8 cellular contexts compared by ENCODE assay signal in genomic region chr6:26022737-26023136, GRCh38.
A peak's percentile ranks its signal among the peaks of the same experiment; 100 is the strongest.
DNase-seq lines count a peak whose midpoint lies in the region; ATAC-seq and TF ChIP-seq lines count a peak whose summit lies in the region.

No MANE protein-coding gene starts in this region.

- TF ChIP-seq CTCF in OCI-LY1 (IDR thresholded peaks at IDR 0.05; ENCODE audit: low read length) (no peak), endodermal cell (conservative IDR thresholded peaks at IDR 0.05) (no peak)

- peaks cover 13% of the 10 kb centered on the region for H3K36me3 Mint-ChIP-seq in activated CD4-positive, alpha-beta T cell treated with anti-CD3 and anti-CD28 coated beads, Interleukin-2, amount 10 ng/mL, durations not matched to agents 7 days and 5 days (ENCODE audit: low read depth)
- peaks cover 2% of the 10 kb centered on the region for H3K36me3 Mint-ChIP-seq in endodermal cell (ENCODE audit: low read depth)
- H3K36me3 Mint-ChIP-seq in stimulated activated effector memory CD8-positive, alpha-beta T cell treated with anti-CD3 and anti-CD28 coated beads, Interleukin-12 subunit alpha, Interleukin-12 subunit beta, amount 100 ng/mL, for 72 hours, result peaks cover 46% of the 10 kb centered on the region

- H3K4me3 Mint-ChIP-seq in activated CD4-positive, alpha-beta T cell treated with anti-CD3 and anti-CD28 coated beads, Interleukin-2, amount 10 ng/mL, durations not matched to agents 7 days and 5 days, result peak overlapping the region; percentile 91
- H3K4me3 Mint-ChIP-seq in endodermal cell, result peak overlapping the region; percentile 82
- peak overlapping the region; percentile 96 for H3K4me3 Mint-ChIP-seq in stimulated activated effector memory CD8-positive, alpha-beta T cell treated with anti-CD3 and anti-CD28 coated beads, Interleukin-12 subunit alpha, Interleukin-12 subunit beta, amount 100 ng/mL, for 72 hours

- WGBS in endodermal cell (ENCODE audit: insufficient coverage in 1 of 2, insufficient read length in 1 of 2), 2 experiments, result 80% methylated on average over 1 of the region's 1 CpG; no CpG with 5 or more reads in 1 of the 2 experiments

- POLR2A ChIA-PET in activated CD4-positive, alpha-beta T cell treated with anti-CD3 and anti-CD28 coated beads, Interleukin-2, amount 10 ng/mL, durations not matched to agents 7 days and 5 days (lab: Charles Lee), result interaction anchor here (0.5 to 4.3 kb wide), 13 partner anchors 9 to 1870 kb away, joined by 4 to 83 read pairs (median 6); a partner anchor contains a TSS

- peak overlapping the region; percentile 66 for H3K4me3 ChIP-seq in OCI-LY1 (ENCODE audit: low read depth, low read length, poor library complexity, severe bottlenecking)
- no peak overlapping the region for H3K4me3 ChIP-seq in endodermal cell (ENCODE audit: low read length)

- peaks cover 76% of the 10 kb centered on the region for H3K4me1 Mint-ChIP-seq in activated CD4-positive, alpha-beta T cell treated with anti-CD3 and anti-CD28 coated beads, Interleukin-2, amount 10 ng/mL, durations not matched to agents 7 days and 5 days
- peaks cover 45% of the 10 kb centered on the region for H3K4me1 Mint-ChIP-seq in endodermal cell
- peaks cover 38% of the 10 kb centered on the region for H3K4me1 Mint-ChIP-seq in stimulated activated effector memory CD8-positive, alpha-beta T cell treated with anti-CD3 and anti-CD28 coated beads, Interleukin-12 subunit alpha, Interleukin-12 subunit beta, amount 100 ng/mL, for 72 hours

- peak overlapping the region; percentile 80 for H3K4me2 ChIP-seq in OCI-LY1 (ENCODE audit: low read length)

- no peaks in the 10 kb centered on the region for H4K20me1 ChIP-seq in OCI-LY1 (ENCODE audit: insufficient read depth, low read length)

- H3K9ac ChIP-seq in OCI-LY1 (ENCODE audit: low read length), result peak overlapping the region; percentile 92
- H3K9ac ChIP-seq in endodermal cell (ENCODE audit: extremely low read depth, low read length, poor library complexity, severe bottlenecking), result no peak overlapping the region

- no peaks in the 10 kb centered on the region for H3K36me3 ChIP-seq in OCI-LY1 (ENCODE audit: insufficient read depth, low read length)
- no peaks in the 10 kb centered on the region for H3K36me3 ChIP-seq in endodermal cell (ENCODE audit: control insufficient read depth, insufficient read depth, low read length)

- peaks cover 3% of the 10 kb centered on the region for H3K27me3 Mint-ChIP-seq in activated CD4-positive, alpha-beta T cell treated with anti-CD3 and anti-CD28 coated beads, Interleukin-2, amount 10 ng/mL, durations not matched to agents 7 days and 5 days
- H3K27me3 Mint-ChIP-seq in endodermal cell (ENCODE audit: insufficient read depth), result no peaks in the 10 kb centered on the region

- H3K27ac Mint-ChIP-seq in activated CD4-positive, alpha-beta T cell treated with anti-CD3 and anti-CD28 coated beads, Interleukin-2, amount 10 ng/mL, durations not matched to agents 7 days and 5 days, result peak overlapping the region; percentile 100
- peak overlapping the region; percentile 62 for H3K27ac Mint-ChIP-seq in endodermal cell
- H3K27ac Mint-ChIP-seq in stimulated activated effector memory CD8-positive, alpha-beta T cell treated with anti-CD3 and anti-CD28 coated beads, Interleukin-12 subunit alpha, Interleukin-12 subunit beta, amount 100 ng/mL, for 72 hours, result peak overlapping the region; percentile 100

- peaks cover 6% of the 10 kb centered on the region for H3K9me3 Mint-ChIP-seq in activated CD4-positive, alpha-beta T cell treated with anti-CD3 and anti-CD28 coated beads, Interleukin-2, amount 10 ng/mL, durations not matched to agents 7 days and 5 days
- H3K9me3 Mint-ChIP-seq in endodermal cell, result peaks cover 15% of the 10 kb centered on the region
- no peaks in the 10 kb centered on the region for H3K9me3 Mint-ChIP-seq in stimulated activated effector memory CD8-positive, alpha-beta T cell treated with anti-CD3 and anti-CD28 coated beads, Interleukin-12 subunit alpha, Interleukin-12 subunit beta, amount 100 ng/mL, for 72 hours

- H3K27me3 ChIP-seq in OCI-LY1 (ENCODE audit: insufficient read depth, low read length), result no peaks in the 10 kb centered on the region
- no peaks in the 10 kb centered on the region for H3K27me3 ChIP-seq in endodermal cell (ENCODE audit: control insufficient read depth, insufficient read depth, low read length, poor library complexity, severe bottlenecking)

- peaks cover 16% of the 10 kb centered on the region for H3F3A ChIP-seq in OCI-LY1 (ENCODE audit: insufficient read depth, low read length)

- no peaks in the 10 kb centered on the region for H3K9me2 ChIP-seq in OCI-LY1 (ENCODE audit: low read depth, low read length)

- no peaks in the 10 kb centered on the region for H3K79me2 ChIP-seq in OCI-LY1 (ENCODE audit: insufficient read depth, low read length)

- H3K4me1 ChIP-seq in OCI-LY1 (ENCODE audit: insufficient read depth, low read length, severe bottlenecking) (peaks cover 42% of the 10 kb centered on the region), endodermal cell (ENCODE audit: control insufficient read depth, insufficient read depth, low read length) (peaks cover 8% of the 10 kb centered on the region)

- DNase-seq in activated CD4-positive, alpha-beta T cell treated with anti-CD3 and anti-CD28 coated beads, Interleukin-2, amount 10 ng/mL, durations not matched to agents 7 days and 5 days, result no peak
- DNase-seq in activated CD4-positive, alpha-beta T cell treated with anti-CD3 and anti-CD28 coated beads for 4 hours, result no peak
- DNase-seq in endodermal cell, result no peak
- no peak for DNase-seq in stimulated activated effector memory CD8-positive, alpha-beta T cell treated with anti-CD3 and anti-CD28 coated beads, Interleukin-12 subunit alpha, Interleukin-12 subunit beta, amount 100 ng/mL, for 72 hours (ENCODE audit: low spot score in 2 of 2)
- DNase-seq in OCI-M1 (lab: John Stamatoyannopoulos, UW), result no peak

- H3K27ac ChIP-seq in OCI-LY1 (ENCODE audit: low read depth, low read length, poor library complexity, severe bottlenecking) (peak overlapping the region; percentile 100), endodermal cell (ENCODE audit: low read depth, low read length) (no peak overlapping the region)

- no peak for ATAC-seq in stimulated activated effector memory CD8-positive, alpha-beta T cell treated with anti-CD3 and anti-CD28 coated beads, Interleukin-12 subunit alpha, Interleukin-12 subunit beta, amount 100 ng/mL, for 72 hours
- ATAC-seq in HG03196 (IDR thresholded peaks at IDR 0.05; ENCODE audit: unreplicated experiment) (no peak), HG02798 (IDR thresholded peaks at IDR 0.05; ENCODE audit: poor library complexity, unreplicated experiment) (no peak)

- no peak overlapping the region for H2AFZ ChIP-seq in OCI-LY1 (ENCODE audit: low read length)

- CTCF ChIA-PET in activated CD4-positive, alpha-beta T cell treated with anti-CD3 and anti-CD28 coated beads, Interleukin-2, amount 10 ng/mL, durations not matched to agents 7 days and 5 days (lab: Charles Lee), result interaction anchor here (1.0 to 10.2 kb wide), 5 partner anchors 9 to 30 kb away, joined by 3 to 113 read pairs (median 23); a partner anchor contains a TSS

- H3K9me3 ChIP-seq in OCI-LY1 (ENCODE audit: low read length), result peaks cover 13% of the 10 kb centered on the region; the same call in 1 of the 2 replicates
- H3K9me3 ChIP-seq in endodermal cell (ENCODE audit: control insufficient read depth, low read length), result peaks cover 12% of the 10 kb centered on the region
